ENCODE assay signal across 23 cellular contexts in the genomic region with DNA sequence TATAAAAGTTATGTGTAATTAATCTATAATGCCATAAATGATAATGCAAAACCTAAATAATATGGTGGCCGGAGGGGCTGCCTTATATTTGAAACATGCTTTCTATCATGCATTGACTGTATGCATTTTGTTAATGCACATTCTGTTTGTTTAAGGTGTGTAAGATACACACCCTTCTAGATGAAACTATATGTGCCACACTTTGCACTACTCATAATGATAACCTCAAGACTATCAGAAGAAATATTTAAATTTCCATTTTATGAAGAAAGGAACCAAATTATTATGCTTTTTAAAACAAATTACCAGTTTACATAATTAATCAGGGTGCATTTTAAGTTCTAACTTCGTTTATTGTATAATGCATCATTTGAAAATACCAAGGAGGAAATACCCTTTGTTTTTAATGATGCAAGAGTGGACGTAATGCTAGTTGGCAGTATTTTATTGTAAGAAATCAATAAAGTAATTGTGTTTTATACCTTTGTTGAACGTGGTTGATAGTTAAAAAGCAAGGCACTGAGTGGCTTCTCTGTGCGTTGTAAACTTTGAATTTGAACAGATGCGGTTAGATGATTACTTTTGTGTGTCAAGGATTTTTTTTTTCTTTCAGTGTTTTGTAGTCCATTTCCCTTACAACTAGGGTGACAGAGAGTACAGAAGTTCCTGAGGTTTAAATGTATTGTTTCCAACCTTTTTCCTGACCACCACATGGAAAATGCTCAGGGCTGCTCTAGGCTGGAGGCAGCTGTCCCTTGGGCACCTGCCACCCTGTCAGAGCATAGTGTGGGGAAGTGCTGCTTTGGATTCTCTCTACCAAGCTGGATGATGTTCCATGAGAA. TPM values are rescaled to one million over a fixed set of nuclear protein-coding genes. Genes with fewer than 3 reads are reported as not detected.
A peak's percentile ranks its signal among the peaks of the same experiment; 100 is the strongest.
DNase-seq lines count a peak whose midpoint lies in the region; ATAC-seq and TF ChIP-seq lines count a peak whose summit lies in the region.
"Had no signal": no experiment of that assay in that cellular context is flagged by ENCODE, and none has a peak within 500 bp of the region (broad histone marks: within the 10 kb centered on the region; RNA-seq: fewer than 3 reads in every experiment).

No MANE protein-coding gene starts in this region.

- H3K27me3 Mint-ChIP-seq in CD14-positive monocyte (ENCODE audit: low read depth in 3 of 3) (peaks cover 0 to 2% (median 0%) of the 10 kb centered on the region in 3 donors), progenitor cell of endocrine pancreas (no peaks in the 10 kb centered on the region)
- H3K27me3 Mint-ChIP-seq: central memory CD8-positive, alpha-beta T cell; type B pancreatic cell had no signal

- no peaks in the 10 kb centered on the region for H3K9me2 ChIP-seq in OCI-LY7 (ENCODE audit: insufficient read depth, low read length)

- H3K27ac Mint-ChIP-seq in CD14-positive monocyte (peak overlapping the region; percentile 84 to 95 (median 89)), progenitor cell of endocrine pancreas (peak overlapping the region; percentile 85)
- H3K27ac Mint-ChIP-seq: type B pancreatic cell had no signal

- H3K79me2 ChIP-seq in OCI-LY7 (ENCODE audit: insufficient read depth, low read depth, low read length), result no peaks in the 10 kb centered on the region
- H3K79me2 ChIP-seq: parathyroid adenoma had no signal

- H3K27ac ChIP-seq in OCI-LY7 (ENCODE audit: low read depth, low read length, poor library complexity, severe bottlenecking) (no peak overlapping the region), epithelial cell of prostate (peak overlapping the region; percentile 18)
- H3K27ac ChIP-seq: gastrocnemius medialis, parathyroid adenoma, right atrium auricular region, SJCRH30 had no signal

- peaks cover 25% of the 10 kb centered on the region for H3K4me1 Mint-ChIP-seq in CD14-positive monocyte
- H3K4me1 Mint-ChIP-seq in progenitor cell of endocrine pancreas (ENCODE audit: low read depth), result peaks cover 9% of the 10 kb centered on the region

- peaks cover 43 to 52% of the 10 kb centered on the region in 2 donors for H3K36me3 Mint-ChIP-seq in CD14-positive monocyte
- H3K36me3 Mint-ChIP-seq in progenitor cell of endocrine pancreas (ENCODE audit: insufficient read depth), result peaks cover 16% of the 10 kb centered on the region

- H2AFZ ChIP-seq in OCI-LY7 (ENCODE audit: low read length), result no peak overlapping the region
- H2AFZ ChIP-seq: parathyroid adenoma had no signal

- POLR2A ChIA-PET in OCI-LY7 (lab: Charles Lee), result interaction anchor here (0.6 to 1.9 kb wide), 2 partner anchors 9 to 62 kb away, joined by 3 to 9 read pairs; no protein-coding TSS in a partner anchor

- H3K9me3 Mint-ChIP-seq in CD14-positive monocyte (no peaks in the 10 kb centered on the region), progenitor cell of endocrine pancreas (ENCODE audit: low read depth) (no peaks in the 10 kb centered on the region)
- H3K9me3 Mint-ChIP-seq: central memory CD8-positive, alpha-beta T cell; type B pancreatic cell had no signal

- H3K4me3 Mint-ChIP-seq in CD14-positive monocyte (peak overlapping the region in 1 of 2 donors; percentile 57), progenitor cell of endocrine pancreas (ENCODE audit: low read depth) (no peak overlapping the region)
- H3K4me3 Mint-ChIP-seq: central memory CD8-positive, alpha-beta T cell; type B pancreatic cell had no signal

- ATAC-seq in HG02981 (IDR thresholded peaks at IDR 0.05; ENCODE audit: unreplicated experiment) (no peak), GM18873 (IDR thresholded peaks at IDR 0.05; ENCODE audit: low FRiP score, unreplicated experiment) (no peak), HG02763 (IDR thresholded peaks at IDR 0.05; ENCODE audit: unreplicated experiment) (no peak)
- ATAC-seq: gastrocnemius medialis had no signal

- no peaks in the 10 kb centered on the region for H3K4me1 ChIP-seq in OCI-LY7 (ENCODE audit: insufficient read depth, low read length, poor library complexity, severe bottlenecking)
- H3K4me1 ChIP-seq: HAP-1, parathyroid adenoma, SJCRH30 had no signal

- no peak overlapping the region for H3K4me2 ChIP-seq in OCI-LY7 (ENCODE audit: low read length)

- H3K36me3 ChIP-seq in OCI-LY7 (ENCODE audit: insufficient read depth, low read length), result peaks cover 49% of the 10 kb centered on the region

- no peak overlapping the region for H3K4me3 ChIP-seq in OCI-LY7 (ENCODE audit: low read depth, low read length, poor library complexity, severe bottlenecking)
- H3K4me3 ChIP-seq: gastrocnemius medialis, HAP-1, lung, right atrium auricular region, SJCRH30 had no signal

- TSS peak; percentile 51 for BruUV-seq in OCI-LY7 (replicated peaks; lab: Mats Ljungman, UMichigan)

- TF ChIP-seq CTCF in CD14-positive monocyte (IDR thresholded peaks at IDR 0.05) (no peak), OCI-LY7 (conservative IDR thresholded peaks at IDR 0.05; ENCODE audit: low read length) (no peak), progenitor cell of endocrine pancreas (IDR thresholded peaks at IDR 0.05; ENCODE audit: unreplicated experiment) (no peak)

- H4K20me1 ChIP-seq in OCI-LY7 (ENCODE audit: insufficient read depth, low read length), result 0 out of 2 replicates have a peak, but pooled peaks cover 12% of the 10 kb centered on the region

- CTCF ChIA-PET in OCI-LY7 (lab: Charles Lee; ENCODE audit: unreplicated experiment), result no interaction called here

- intact Hi-C loops in CD14-positive monocyte (cut with micrococcal nuclease), result loop anchor here (5.0 to 10.0 kb wide), 4 partner anchors 147 to 717 kb away; partner anchors contain the start of gene EGR2 (in 1 of the 2)
- intact Hi-C loops in OCI-LY7 (cut with micrococcal nuclease; ENCODE audit: unreplicated experiment), result loop anchor here (5.0 to 10.0 kb wide), 4 partner anchors 147 to 720 kb away; partner anchors contain the start of gene EGR2
- intact Hi-C loops in cardiac septum (cut with DNase I), result loop anchor here (5.0 to 10.0 kb wide), 4 partner anchors 337 to 720 kb away; partner anchors contain the start of gene EGR2

- no peaks in the 10 kb centered on the region for H3K9me3 ChIP-seq in OCI-LY7 (ENCODE audit: low read length)
- H3K9me3 ChIP-seq: gastrocnemius medialis, HAP-1, right atrium auricular region, SJCRH30 had no signal

- no peak for DNase-seq in CD14-positive monocyte (ENCODE audit: low spot score)
- DNase-seq in OCI-LY7 (ENCODE audit: low spot score), result no peak
- no peak for DNase-seq in epithelial cell of prostate (ENCODE audit: low read depth, low spot score)
- DNase-seq in progenitor cell of endocrine pancreas (ENCODE audit: low spot score, unreplicated experiment), result no peak
- DNase-seq in cardiac septum (ENCODE audit: low spot score), result no peak
- DNase-seq: DMS53; gastrocnemius medialis; hypothalamus; RPMI8226; SJCRH30; stimulated activated CD4-positive, alpha-beta T cell treated with anti-CD3 and anti-CD28 coated beads, Interleukin-2, amount 100 ng/mL, for 24 hours; stimulated activated CD8-positive, alpha-beta memory T cell treated with anti-CD3 and anti-CD28 coated beads, Interleukin-4, amount 100 ng/mL, for 48 hours; SW 1271; T-helper 9 cell had no signal

RNA-seq across cellular contexts. Expression of gene NRBF2, which starts 21.6 kb away (rescaled TPM):
- 10 to 100 TPM; 17.9 to 38.1 TPM for polyA plus RNA-seq in CD14-positive monocyte
- 14.1 and 14.2 TPM in 2 replicates for total RNA-seq in OCI-LY7 (2014; rRNA removed; shearing (Covaris generic))
- total RNA-seq in OCI-LY7 (2022) (19.1 and 20.7 TPM in 2 replicates), progenitor cell of endocrine pancreas (20.3 and 21.2 TPM in 2 replicates), cardiac septum (12.0 TPM)
